8 cellular contexts compared by ENCODE assay signal in the genomic region with DNA sequence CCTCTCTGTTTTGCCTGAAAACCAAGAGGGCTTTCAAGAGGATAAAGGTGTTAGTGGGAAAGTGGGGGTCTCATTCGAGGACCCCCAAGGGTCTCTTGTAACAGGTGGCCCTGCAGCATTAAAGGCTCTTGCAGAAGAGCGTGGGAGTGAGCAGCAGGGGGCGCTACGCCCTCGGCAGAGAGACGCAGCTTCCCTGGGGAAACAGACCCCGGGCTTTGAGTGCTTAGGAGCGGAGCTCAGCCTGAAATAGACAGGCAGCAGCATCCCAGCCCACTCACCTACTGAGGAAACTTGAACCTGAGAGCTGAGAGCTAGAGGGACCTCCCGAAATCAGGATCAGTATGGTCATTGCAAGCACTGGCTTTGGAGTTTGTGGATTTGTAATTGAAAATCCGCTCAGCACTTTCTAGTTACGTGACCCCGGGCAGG. TPM values are rescaled to one million over a fixed set of nuclear protein-coding genes. Genes with fewer than 3 reads are reported as not detected.
DNase-seq lines count a peak whose midpoint lies in the region; ATAC-seq, FAIRE-seq and TF ChIP-seq lines count a peak whose summit lies in the region.

No MANE protein-coding gene starts in this region.

- H3K36me3 ChIP-seq in NT2/D1 (ENCODE audit: insufficient read depth, insufficient read length, low read length) (no peaks in the 10 kb centered on the region), sigmoid colon (no peaks in the 10 kb centered on the region)

- H3K4me1 ChIP-seq in NT2/D1 (ENCODE audit: insufficient read depth, insufficient read length): no peaks in the 10 kb centered on the region
- H3K4me1 ChIP-seq in right cardiac atrium (ENCODE audit: control insufficient read depth, insufficient read depth, low read length): no peaks in the 10 kb centered on the region
- H3K4me1 ChIP-seq in sigmoid colon: no peaks in the 10 kb centered on the region

- H3K9me3 ChIP-seq in NT2/D1 (ENCODE audit: insufficient read depth, low read length): peaks cover 10% of the 10 kb centered on the region
- no peaks in the 10 kb centered on the region for H3K9me3 ChIP-seq in right cardiac atrium (ENCODE audit: control insufficient read depth, low read length)
- no peaks in the 10 kb centered on the region for H3K9me3 ChIP-seq in sigmoid colon

- ATAC-seq in right cardiac atrium (peak; percentile 8 to 62), GM19395 (IDR thresholded peaks at IDR 0.05; ENCODE audit: unreplicated experiment) (no peak)

- no peak overlapping the region for H3K9ac ChIP-seq in NT2/D1 (ENCODE audit: insufficient read length, low read depth)

- no peak overlapping the region for H3K4me3 ChIP-seq in NT2/D1 (ENCODE audit: insufficient read length, low read depth)
- no peak overlapping the region for H3K4me3 ChIP-seq in right cardiac atrium (ENCODE audit: low read length)
- H3K4me3 ChIP-seq in sigmoid colon: no peak overlapping the region

- DNase-seq in CMK (ENCODE audit: low read depth) (peak; percentile 46), HT-29 (ENCODE audit: low spot score) (peak; percentile 74), NT2/D1 (ENCODE audit: low read depth, low spot score) (peak; percentile 81), right cardiac atrium (peak; percentile 41 to 82 (median 78)), sigmoid colon (no peak), RCC 7860 (ENCODE audit: low spot score) (no peak)
- peak; percentile 58 for DNase-seq in activated naive CD4-positive, alpha-beta T cell treated with anti-CD3 and anti-CD28 coated beads, Interleukin-2, amount 50 U/mL, for 16 hours

- peak in 3 of 4 experiments; percentile 59 to 72 (median 60) for TF ChIP-seq CTCF in sigmoid colon (IDR thresholded peaks at IDR 0.05)

- no peak for FAIRE-seq in RCC 7860 (lab: Jason Lieb, UNC)

- TF ChIP-seq POLR2A in sigmoid colon (IDR thresholded peaks at IDR 0.05): no peak

- intact Hi-C loops in right cardiac atrium (cut with DNase I): loop anchor here in 3 of 4 donors (5.0 to 10.0 kb wide), 3 partner anchors 887 to 1009 kb away; no protein-coding TSS in a partner anchor
- intact Hi-C loops in sigmoid colon (cut with DNase I): loop anchor here (5.0 kb wide), 2 partner anchors 174 to 1334 kb away; no protein-coding TSS in a partner anchor

- no peak for TF ChIP-seq EP300 in sigmoid colon (IDR thresholded peaks at IDR 0.05)

- H3K27ac ChIP-seq in right cardiac atrium (ENCODE audit: low read length): no peak overlapping the region
- no peak overlapping the region for H3K27ac ChIP-seq in sigmoid colon

- H3K27me3 ChIP-seq in NT2/D1 (ENCODE audit: insufficient read depth, insufficient read length) (no peaks in the 10 kb centered on the region), right cardiac atrium (ENCODE audit: control insufficient read depth, insufficient read depth) (no peaks in the 10 kb centered on the region), sigmoid colon (no peaks in the 10 kb centered on the region)

- 28% methylated on average over 12 of the region's 12 CpGs for WGBS in right cardiac atrium
- 28 to 29% methylated on average over 12 of the region's 12 CpGs for WGBS in sigmoid colon, 2 donors

RNA-seq across cellular contexts. Expression of a gene that starts 25.7 kb away (rescaled TPM):
- 381 and 410 TPM in 2 replicates for total RNA-seq in HT-29 (2014; rRNA removed; shearing (Covaris generic))
- total RNA-seq in right cardiac atrium (1,000 to 10,000 TPM in 2 of 4 donors, 100 to 1,000 TPM in 2; 899 to 1,271 (median 999) TPM), sigmoid colon (1,000 to 10,000 TPM; 1,053 to 1,114 (median 1,095) TPM)
- polyA plus RNA-seq in right cardiac atrium (1,013 TPM), sigmoid colon (1,000 to 10,000 TPM; 1,446 to 2,471 (median 2,101) TPM)

Comparison
In these comparisons a context has a peak if more than half of its experiments do, and no peak if none do; other contexts are left out.
1. DNase-seq: peak in CMK (single experiment), HT-29 (single experiment), NT2/D1 (single experiment), activated naive CD4-positive, alpha-beta T cell treated with anti-CD3 and anti-CD28 coated beads, Interleukin-2, amount 50 U/mL, for 16 hours (single experiment) and right cardiac atrium (3 of 3); none in sigmoid colon (single experiment) and RCC 7860 (single experiment).